Comparison of ENCODE assay signal across 21 cellular contexts in genomic region chr18:75183973-75184372, GRCh38. TPM values are rescaled to one million over a fixed set of nuclear protein-coding genes. Genes with fewer than 3 reads are reported as not detected.
DNase-seq lines count a peak whose midpoint lies in the region; ATAC-seq and TF ChIP-seq lines count a peak whose summit lies in the region.
"Had no signal": no experiment of that assay in that cellular context is flagged by ENCODE, and none has a peak within 500 bp of the region (broad histone marks: within the 10 kb centered on the region; RNA-seq: fewer than 3 reads in every experiment).

No MANE protein-coding gene starts in this region.

- H2BK120ac ChIP-seq in neuronal stem cell (ENCODE audit: low read depth, low read length): no peak overlapping the region

- H3K4me1 Mint-ChIP-seq in endodermal cell: peaks cover 3% of the 10 kb centered on the region
- H3K4me1 Mint-ChIP-seq: CD4-positive, alpha-beta memory T cell had no signal

- no peak overlapping the region for H3K27ac ChIP-seq in endodermal cell (ENCODE audit: low read depth, low read length)
- H3K27ac ChIP-seq in neuronal stem cell (replicated peaks; ENCODE audit: low read length): no peak overlapping the region
- H3K27ac ChIP-seq: 22Rv1; BLaER1 treated with 17β-estradiol and CSF1 and Interleukin-3, amounts not matched to agents 10 nM and 100 nM had no signal

- no peak overlapping the region for H3K9ac ChIP-seq in endodermal cell (ENCODE audit: extremely low read depth, low read length, poor library complexity, severe bottlenecking)
- H3K9ac ChIP-seq in neuronal stem cell (ENCODE audit: low read depth, low read length, poor library complexity): no peak overlapping the region
- H3K9ac ChIP-seq: BLaER1 treated with 17β-estradiol and CSF1 and Interleukin-3, amounts not matched to agents 10 nM and 100 nM had no signal

- 93 to 95% methylated on average over 11 of the region's 13 CpGs for WGBS in endodermal cell (ENCODE audit: insufficient coverage in 1 of 2, insufficient read length in 1 of 2), 2 experiments
- WGBS in neuronal stem cell (ENCODE audit: extremely low coverage in 2 of 2, insufficient read length in 2 of 2, insufficient replicate concordance in 1 of 2), 2 donors: no CpG with 5 or more reads among the region's 13 CpGs

- H3K9me3 ChIP-seq in endodermal cell (ENCODE audit: control insufficient read depth, low read length) (no peaks in the 10 kb centered on the region), neuronal stem cell (replicated peaks in 1 of 2; ENCODE audit: control insufficient read depth in 2 of 2, insufficient read depth in 1 of 2, low read depth in 1 of 2, low read length in 2 of 2) (peaks cover 3 to 5% of the 10 kb centered on the region in 2 donors)
- H3K9me3 ChIP-seq: Caco-2 had no signal

- H3K79me1 ChIP-seq in neuronal stem cell (ENCODE audit: low read depth, low read length): no peaks in the 10 kb centered on the region

- no peak overlapping the region for H2BK5ac ChIP-seq in neuronal stem cell (ENCODE audit: low read length)

- no peak for TF ChIP-seq CTCF in endodermal cell (conservative IDR thresholded peaks at IDR 0.05)

- H3K23ac ChIP-seq in neuronal stem cell (ENCODE audit: low read depth, low read length, poor library complexity): no peak overlapping the region

- H3K27me3 ChIP-seq in endodermal cell (ENCODE audit: control insufficient read depth, insufficient read depth, low read length, poor library complexity, severe bottlenecking) (no peaks in the 10 kb centered on the region), neuronal stem cell (ENCODE audit: control insufficient read depth in 3 of 3, insufficient read depth in 3 of 3, low read depth in 1 of 3, low read length in 3 of 3) (peaks cover 0 to 2% (median 0%) of the 10 kb centered on the region in 3 experiments)
- H3K27me3 ChIP-seq: BLaER1 treated with 17β-estradiol and CSF1 and Interleukin-3, amounts not matched to agents 10 nM and 100 nM had no signal

- H2BK12ac ChIP-seq in neuronal stem cell (ENCODE audit: low read length): no peak overlapping the region

- H3K27ac Mint-ChIP-seq in endodermal cell: no peak overlapping the region
- H3K27ac Mint-ChIP-seq: CD4-positive, alpha-beta memory T cell had no signal

- H3K4me3 ChIP-seq in endodermal cell (ENCODE audit: low read length) (no peak overlapping the region), neuronal stem cell (ENCODE audit: low read length in 2 of 2) (peak overlapping the region in 1 of 2 donors; percentile 6)
- H3K4me3 ChIP-seq: BLaER1 treated with 17β-estradiol and CSF1 and Interleukin-3, amounts not matched to agents 10 nM and 100 nM had no signal

- no peak overlapping the region for H3K18ac ChIP-seq in neuronal stem cell (ENCODE audit: low read length)

- H3K4me3 Mint-ChIP-seq in endodermal cell: no peak overlapping the region
- H3K4me3 Mint-ChIP-seq: CD4-positive, alpha-beta memory T cell had no signal

- in situ Hi-C loops in G401 (cut with HindIII; ENCODE audit: low sequenced_read_pairs): no loop called here

- H4K8ac ChIP-seq in neuronal stem cell (ENCODE audit: low read depth, low read length): peak overlapping the region; percentile 57

- H2AK5ac ChIP-seq in neuronal stem cell (ENCODE audit: low read depth, low read length): no peak overlapping the region

- H3K27me3 Mint-ChIP-seq in endodermal cell (ENCODE audit: insufficient read depth): no peaks in the 10 kb centered on the region

- H3K4me2 ChIP-seq in neuronal stem cell (ENCODE audit: insufficient read depth, low read length, poor library complexity, severe bottlenecking): no peak overlapping the region
- H3K4me2 ChIP-seq: BLaER1 treated with 17β-estradiol and CSF1 and Interleukin-3, amounts not matched to agents 10 nM and 100 nM had no signal

- DNase-seq in DMS 273 (lab: John Stamatoyannopoulos, UW; ENCODE audit: unreplicated experiment) (peak; percentile 12), DMS 273 treated with DMSO at 0.1 percent for 48 hours (lab: John Stamatoyannopoulos, UW) (no peak), G401 (ENCODE audit: low spot score) (peak; percentile 51), endodermal cell (peak; percentile 17), neuronal stem cell (ENCODE audit: low spot score) (no peak), NCI-H526 treated with DMSO at 0.1 percent for 48 hours (lab: John Stamatoyannopoulos, UW) (no peak)
- DNase-seq: CD4-positive, alpha-beta memory T cell; Kasumi-1; NCI-H1048; NCI-H146; NCI-H2081; NCI-H2171; NCI-H345; NCI-H524; Right ventricle myocardium superior; SW 1271 had no signal

- no peak overlapping the region for H4K91ac ChIP-seq in neuronal stem cell (ENCODE audit: low read depth, low read length, poor library complexity)

- H3K4me1 ChIP-seq in endodermal cell (ENCODE audit: control insufficient read depth, insufficient read depth, low read length) (no peaks in the 10 kb centered on the region), neuronal stem cell (ENCODE audit: control insufficient read depth in 2 of 2, insufficient read depth in 1 of 2, low read depth in 1 of 2, low read length in 2 of 2) (no peaks in the 10 kb centered on the region)
- H3K4me1 ChIP-seq: Caco-2 had no signal

- no peak overlapping the region for H2BK15ac ChIP-seq in neuronal stem cell (ENCODE audit: low read length)

- no peak overlapping the region for H3K4ac ChIP-seq in neuronal stem cell (ENCODE audit: low read length)

- ATAC-seq in GM18858 (IDR thresholded peaks at IDR 0.05; ENCODE audit: unreplicated experiment) (no peak), HG02840 (IDR thresholded peaks at IDR 0.05; ENCODE audit: low FRiP score, unreplicated experiment) (no peak)

- H3K36me3 Mint-ChIP-seq in endodermal cell (ENCODE audit: low read depth): no peaks in the 10 kb centered on the region
- H3K36me3 Mint-ChIP-seq: CD4-positive, alpha-beta memory T cell had no signal

- no peak overlapping the region for H2AFZ ChIP-seq in neuronal stem cell (ENCODE audit: low read length)

- H3K9me3 Mint-ChIP-seq in endodermal cell: peaks cover 3% of the 10 kb centered on the region

- no peak overlapping the region for H3K14ac ChIP-seq in neuronal stem cell (ENCODE audit: low read length)

- H3K36me3 ChIP-seq in endodermal cell (ENCODE audit: control insufficient read depth, insufficient read depth, low read length) (no peaks in the 10 kb centered on the region), neuronal stem cell (replicated peaks in 1 of 2; ENCODE audit: control insufficient read depth in 2 of 2, insufficient read depth in 2 of 2, low read length in 2 of 2) (no peaks in the 10 kb centered on the region)
- H3K36me3 ChIP-seq: BLaER1 treated with 17β-estradiol and CSF1 and Interleukin-3, amounts not matched to agents 10 nM and 100 nM had no signal

RNA-seq across cellular contexts. Expression of gene PTGR3, which starts 25.0 kb away (rescaled TPM):
- 1.2 and 2.0 TPM in 2 replicates for total RNA-seq in G401 (2014; rRNA removed; shearing (Covaris generic))
- total RNA-seq in endodermal cell: 10 to 100 TPM; 12.2 to 13.3 TPM
- 18.3 TPM for polyA plus RNA-seq in endodermal cell (2013, experiment 1 of 2)
- polyA plus RNA-seq in endodermal cell (2013, experiment 2 of 2): 14.7 TPM
- polyA plus RNA-seq in neuronal stem cell (2013, experiment 1 of 2): 7.2 TPM
- 7.1 TPM for polyA plus RNA-seq in neuronal stem cell (2013, experiment 2 of 2)

RNA-seq across cellular contexts. Expression of gene TSHZ1, which starts 26.6 kb away (rescaled TPM):
- 0.03 and 0.31 TPM in 2 replicates for total RNA-seq in G401 (2014; rRNA removed; shearing (Covaris generic))
- total RNA-seq in endodermal cell: 1 to 10 TPM; 1.1 to 1.7 TPM
- 15.0 TPM for polyA plus RNA-seq in endodermal cell (2013, experiment 1 of 2)
- 14.4 TPM for polyA plus RNA-seq in endodermal cell (2013, experiment 2 of 2)
- 1.0 TPM for polyA plus RNA-seq in neuronal stem cell (2013, experiment 1 of 2)
- polyA plus RNA-seq in neuronal stem cell (2013, experiment 2 of 2): 0.96 TPM

Comparison
In these comparisons a context has a peak if more than half of its experiments do, and no peak if none do; other contexts are left out.
1. DNase-seq: peak in DMS 273 (single experiment), G401 (single experiment) and endodermal cell (single experiment); none in DMS 273 treated with DMSO at 0.1 percent for 48 hours (single experiment), neuronal stem cell (single experiment) and NCI-H526 treated with DMSO at 0.1 percent for 48 hours (single experiment).